ENCODE assay signal across 1 cellular context in the genomic region with DNA sequence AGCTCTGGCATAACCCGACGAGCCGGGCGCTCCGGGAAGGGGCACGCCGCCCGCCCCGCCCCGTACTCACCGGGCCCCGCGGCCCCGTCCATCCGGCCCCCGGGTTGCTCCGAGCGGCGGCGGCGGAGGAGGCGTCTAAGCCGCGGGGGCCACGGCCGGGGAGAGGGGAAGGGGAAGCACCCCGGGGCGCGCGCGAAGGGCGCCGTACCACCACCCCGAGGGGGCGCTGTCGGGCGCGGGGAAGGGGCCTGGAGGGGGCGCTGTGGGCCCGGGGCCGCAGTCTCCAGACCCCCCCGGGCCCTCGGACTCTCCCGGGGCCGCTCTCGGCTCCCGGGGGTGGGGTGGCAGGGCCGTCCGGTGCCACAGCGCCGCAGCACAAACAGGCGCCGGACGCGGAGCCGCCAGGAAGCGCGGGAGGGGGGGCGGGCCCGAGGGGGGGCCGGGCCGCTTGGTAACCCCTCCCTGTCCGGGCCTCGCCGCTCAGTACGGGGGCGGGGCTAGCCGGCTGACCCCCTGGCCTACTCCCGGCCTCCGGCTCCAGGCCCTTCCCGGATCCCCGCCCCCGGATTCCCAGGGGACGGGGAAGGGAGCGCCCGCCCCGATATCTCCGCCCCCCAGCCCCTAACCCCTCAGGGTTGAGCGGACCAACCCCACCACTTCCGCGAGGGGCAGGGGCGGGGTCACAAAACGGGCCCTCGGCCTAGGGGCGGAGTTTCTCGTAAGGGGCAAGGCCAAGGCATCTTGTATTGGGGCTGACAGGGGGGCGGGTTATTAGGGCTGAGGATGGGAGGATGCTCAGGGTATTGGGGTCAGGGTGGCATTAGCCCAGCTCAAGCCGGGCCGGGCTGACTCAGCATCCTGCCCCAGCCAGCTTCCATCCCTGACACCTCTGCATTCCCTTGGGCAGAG.
TF ChIP-seq lines count a peak whose summit lies in the region.

A gene with protein sequence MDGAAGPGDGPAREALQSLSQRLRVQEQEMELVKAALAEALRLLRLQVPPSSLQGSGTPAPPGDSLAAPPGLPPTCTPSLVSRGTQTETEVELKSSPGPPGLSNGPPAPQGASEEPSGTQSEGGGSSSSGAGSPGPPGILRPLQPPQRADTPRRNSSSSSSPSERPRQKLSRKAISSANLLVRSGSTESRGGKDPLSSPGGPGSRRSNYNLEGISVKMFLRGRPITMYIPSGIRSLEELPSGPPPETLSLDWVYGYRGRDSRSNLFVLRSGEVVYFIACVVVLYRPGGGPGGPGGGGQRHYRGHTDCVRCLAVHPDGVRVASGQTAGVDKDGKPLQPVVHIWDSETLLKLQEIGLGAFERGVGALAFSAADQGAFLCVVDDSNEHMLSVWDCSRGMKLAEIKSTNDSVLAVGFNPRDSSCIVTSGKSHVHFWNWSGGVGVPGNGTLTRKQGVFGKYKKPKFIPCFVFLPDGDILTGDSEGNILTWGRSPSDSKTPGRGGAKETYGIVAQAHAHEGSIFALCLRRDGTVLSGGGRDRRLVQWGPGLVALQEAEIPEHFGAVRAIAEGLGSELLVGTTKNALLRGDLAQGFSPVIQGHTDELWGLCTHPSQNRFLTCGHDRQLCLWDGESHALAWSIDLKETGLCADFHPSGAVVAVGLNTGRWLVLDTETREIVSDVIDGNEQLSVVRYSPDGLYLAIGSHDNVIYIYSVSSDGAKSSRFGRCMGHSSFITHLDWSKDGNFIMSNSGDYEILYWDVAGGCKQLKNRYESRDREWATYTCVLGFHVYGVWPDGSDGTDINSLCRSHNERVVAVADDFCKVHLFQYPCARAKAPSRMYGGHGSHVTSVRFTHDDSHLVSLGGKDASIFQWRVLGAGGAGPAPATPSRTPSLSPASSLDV (minus strand): TSS at position 410 of the 909 bp plus-strand sequence. CDS start 318 bp downstream, at position 92.
A gene with protein sequence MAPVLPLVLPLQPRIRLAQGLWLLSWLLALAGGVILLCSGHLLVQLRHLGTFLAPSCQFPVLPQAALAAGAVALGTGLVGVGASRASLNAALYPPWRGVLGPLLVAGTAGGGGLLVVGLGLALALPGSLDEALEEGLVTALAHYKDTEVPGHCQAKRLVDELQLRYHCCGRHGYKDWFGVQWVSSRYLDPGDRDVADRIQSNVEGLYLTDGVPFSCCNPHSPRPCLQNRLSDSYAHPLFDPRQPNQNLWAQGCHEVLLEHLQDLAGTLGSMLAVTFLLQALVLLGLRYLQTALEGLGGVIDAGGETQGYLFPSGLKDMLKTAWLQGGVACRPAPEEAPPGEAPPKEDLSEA (plus strand): TSS at position 892 of the 909 bp plus-strand sequence. CDS start 25 bp downstream, outside the sequence.

TF ChIP-seq in K562, 482 proteins besides CTCF, POLR2A, EP300 and RAD21 (continued from another document and continues in another):
- TF ChIP-seq, protein P1, sequence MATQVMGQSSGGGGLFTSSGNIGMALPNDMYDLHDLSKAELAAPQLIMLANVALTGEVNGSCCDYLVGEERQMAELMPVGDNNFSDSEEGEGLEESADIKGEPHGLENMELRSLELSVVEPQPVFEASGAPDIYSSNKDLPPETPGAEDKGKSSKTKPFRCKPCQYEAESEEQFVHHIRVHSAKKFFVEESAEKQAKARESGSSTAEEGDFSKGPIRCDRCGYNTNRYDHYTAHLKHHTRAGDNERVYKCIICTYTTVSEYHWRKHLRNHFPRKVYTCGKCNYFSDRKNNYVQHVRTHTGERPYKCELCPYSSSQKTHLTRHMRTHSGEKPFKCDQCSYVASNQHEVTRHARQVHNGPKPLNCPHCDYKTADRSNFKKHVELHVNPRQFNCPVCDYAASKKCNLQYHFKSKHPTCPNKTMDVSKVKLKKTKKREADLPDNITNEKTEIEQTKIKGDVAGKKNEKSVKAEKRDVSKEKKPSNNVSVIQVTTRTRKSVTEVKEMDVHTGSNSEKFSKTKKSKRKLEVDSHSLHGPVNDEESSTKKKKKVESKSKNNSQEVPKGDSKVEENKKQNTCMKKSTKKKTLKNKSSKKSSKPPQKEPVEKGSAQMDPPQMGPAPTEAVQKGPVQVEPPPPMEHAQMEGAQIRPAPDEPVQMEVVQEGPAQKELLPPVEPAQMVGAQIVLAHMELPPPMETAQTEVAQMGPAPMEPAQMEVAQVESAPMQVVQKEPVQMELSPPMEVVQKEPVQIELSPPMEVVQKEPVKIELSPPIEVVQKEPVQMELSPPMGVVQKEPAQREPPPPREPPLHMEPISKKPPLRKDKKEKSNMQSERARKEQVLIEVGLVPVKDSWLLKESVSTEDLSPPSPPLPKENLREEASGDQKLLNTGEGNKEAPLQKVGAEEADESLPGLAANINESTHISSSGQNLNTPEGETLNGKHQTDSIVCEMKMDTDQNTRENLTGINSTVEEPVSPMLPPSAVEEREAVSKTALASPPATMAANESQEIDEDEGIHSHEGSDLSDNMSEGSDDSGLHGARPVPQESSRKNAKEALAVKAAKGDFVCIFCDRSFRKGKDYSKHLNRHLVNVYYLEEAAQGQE (CRISPR knock-in tag; IDR thresholded peaks at IDR 0.05; ENCODE audit: low read depth): no peak
- no peak for TF ChIP-seq PTTG1 (tag; IDR thresholded peaks at IDR 0.05; ENCODE audit: low read depth)
- TF ChIP-seq, protein P2, sequence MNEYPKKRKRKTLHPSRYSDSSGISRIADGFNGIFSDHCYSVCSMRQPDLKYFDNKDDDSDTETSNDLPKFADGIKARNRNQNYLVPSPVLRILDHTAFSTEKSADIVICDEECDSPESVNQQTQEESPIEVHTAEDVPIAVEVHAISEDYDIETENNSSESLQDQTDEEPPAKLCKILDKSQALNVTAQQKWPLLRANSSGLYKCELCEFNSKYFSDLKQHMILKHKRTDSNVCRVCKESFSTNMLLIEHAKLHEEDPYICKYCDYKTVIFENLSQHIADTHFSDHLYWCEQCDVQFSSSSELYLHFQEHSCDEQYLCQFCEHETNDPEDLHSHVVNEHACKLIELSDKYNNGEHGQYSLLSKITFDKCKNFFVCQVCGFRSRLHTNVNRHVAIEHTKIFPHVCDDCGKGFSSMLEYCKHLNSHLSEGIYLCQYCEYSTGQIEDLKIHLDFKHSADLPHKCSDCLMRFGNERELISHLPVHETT (CRISPR knock-in tag; conservative IDR thresholded peaks at IDR 0.05 in 1 of 2, IDR thresholded peaks at IDR 0.05 in 1 of 2): peak in 1 of 2 experiments; percentile 98; a peak in 2 of 4 replicates
- TF ChIP-seq, protein P3, sequence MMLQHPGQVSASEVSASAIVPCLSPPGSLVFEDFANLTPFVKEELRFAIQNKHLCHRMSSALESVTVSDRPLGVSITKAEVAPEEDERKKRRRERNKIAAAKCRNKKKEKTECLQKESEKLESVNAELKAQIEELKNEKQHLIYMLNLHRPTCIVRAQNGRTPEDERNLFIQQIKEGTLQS (IDR thresholded peaks at IDR 0.05): no peak
- TF ChIP-seq, protein P3 (CRISPR knock-in tag; conservative IDR thresholded peaks at IDR 0.05): no peak
- TF ChIP-seq U2AF1 (optimal IDR thresholded peaks at IDR 0.05; ENCODE audit: low read depth, low read length): peak; percentile 34
- TF ChIP-seq, protein P4, sequence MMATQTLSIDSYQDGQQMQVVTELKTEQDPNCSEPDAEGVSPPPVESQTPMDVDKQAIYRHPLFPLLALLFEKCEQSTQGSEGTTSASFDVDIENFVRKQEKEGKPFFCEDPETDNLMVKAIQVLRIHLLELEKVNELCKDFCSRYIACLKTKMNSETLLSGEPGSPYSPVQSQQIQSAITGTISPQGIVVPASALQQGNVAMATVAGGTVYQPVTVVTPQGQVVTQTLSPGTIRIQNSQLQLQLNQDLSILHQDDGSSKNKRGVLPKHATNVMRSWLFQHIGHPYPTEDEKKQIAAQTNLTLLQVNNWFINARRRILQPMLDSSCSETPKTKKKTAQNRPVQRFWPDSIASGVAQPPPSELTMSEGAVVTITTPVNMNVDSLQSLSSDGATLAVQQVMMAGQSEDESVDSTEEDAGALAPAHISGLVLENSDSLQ (IDR thresholded peaks at IDR 0.05): peak; percentile 53
- TF ChIP-seq, protein P5, sequence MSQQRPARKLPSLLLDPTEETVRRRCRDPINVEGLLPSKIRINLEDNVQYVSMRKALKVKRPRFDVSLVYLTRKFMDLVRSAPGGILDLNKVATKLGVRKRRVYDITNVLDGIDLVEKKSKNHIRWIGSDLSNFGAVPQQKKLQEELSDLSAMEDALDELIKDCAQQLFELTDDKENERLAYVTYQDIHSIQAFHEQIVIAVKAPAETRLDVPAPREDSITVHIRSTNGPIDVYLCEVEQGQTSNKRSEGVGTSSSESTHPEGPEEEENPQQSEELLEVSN (IDR thresholded peaks at IDR 0.05; ENCODE audit: borderline replicate concordance in 1 of 2, extremely low read depth in 1 of 2, insufficient read depth in 1 of 2, insufficient read length in 1 of 2, low read depth in 1 of 2, low read length in 1 of 2, poor library complexity in 1 of 2, severe bottlenecking in 1 of 2): peak in 1 of 2 experiments; percentile 62
- peak; percentile 77 for TF ChIP-seq CXXC5 (CRISPR knock-in tag; IDR thresholded peaks at IDR 0.05)
- peak; percentile 76 for TF ChIP-seq HMGN3 (IDR thresholded peaks at IDR 0.05; ENCODE audit: borderline replicate concordance, extremely low read depth, insufficient read length, low read depth, low read length)
- TF ChIP-seq ZNF316 (IDR thresholded peaks at IDR 0.05): peak; percentile 26; the same call in 1 of the 2 replicates
- TF ChIP-seq MYC (IDR thresholded peaks at IDR 0.05; ENCODE audit: low read depth, low read length): peak; percentile 53; the same call in 1 of the 2 replicates
- no peak for TF ChIP-seq MYC (CRISPR knock-in tag; IDR thresholded peaks at IDR 0.05; ENCODE audit: borderline replicate concordance, low read depth)
- TF ChIP-seq ZFX (CRISPR knock-in tag; IDR thresholded peaks at IDR 0.05): peak; percentile 48; the same call in 1 of the 2 replicates
- TF ChIP-seq TAF1 (IDR thresholded peaks at IDR 0.05; ENCODE audit: control insufficient read depth, extremely low read depth, insufficient read depth, low read length, severe bottlenecking): peak; percentile 45
- TF ChIP-seq PCBP1 (IDR thresholded peaks at IDR 0.05; ENCODE audit: low read depth, low read length, poor library complexity, severe bottlenecking): peak; percentile 31
- TF ChIP-seq RCOR1 (IDR thresholded peaks at IDR 0.05; ENCODE audit: borderline replicate concordance in 1 of 2, low read depth in 2 of 2, low read length in 2 of 2): peak in 1 of 2 experiments; percentile 36; a peak in 1 of 4 replicates
- TF ChIP-seq HNRNPL (IDR thresholded peaks at IDR 0.05; ENCODE audit: low read depth, low read length): peak; percentile 83; the same call in 1 of the 2 replicates
- TF ChIP-seq, protein P6, sequence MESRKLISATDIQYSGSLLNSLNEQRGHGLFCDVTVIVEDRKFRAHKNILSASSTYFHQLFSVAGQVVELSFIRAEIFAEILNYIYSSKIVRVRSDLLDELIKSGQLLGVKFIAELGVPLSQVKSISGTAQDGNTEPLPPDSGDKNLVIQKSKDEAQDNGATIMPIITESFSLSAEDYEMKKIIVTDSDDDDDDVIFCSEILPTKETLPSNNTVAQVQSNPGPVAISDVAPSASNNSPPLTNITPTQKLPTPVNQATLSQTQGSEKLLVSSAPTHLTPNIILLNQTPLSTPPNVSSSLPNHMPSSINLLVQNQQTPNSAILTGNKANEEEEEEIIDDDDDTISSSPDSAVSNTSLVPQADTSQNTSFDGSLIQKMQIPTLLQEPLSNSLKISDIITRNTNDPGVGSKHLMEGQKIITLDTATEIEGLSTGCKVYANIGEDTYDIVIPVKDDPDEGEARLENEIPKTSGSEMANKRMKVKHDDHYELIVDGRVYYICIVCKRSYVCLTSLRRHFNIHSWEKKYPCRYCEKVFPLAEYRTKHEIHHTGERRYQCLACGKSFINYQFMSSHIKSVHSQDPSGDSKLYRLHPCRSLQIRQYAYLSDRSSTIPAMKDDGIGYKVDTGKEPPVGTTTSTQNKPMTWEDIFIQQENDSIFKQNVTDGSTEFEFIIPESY (CRISPR knock-in tag; IDR thresholded peaks at IDR 0.05): 0 out of 2 replicates have a peak, but pooled peaks have one; percentile 38
- TF ChIP-seq RBBP5 (IDR thresholded peaks at IDR 0.05; ENCODE audit: borderline replicate concordance, insufficient read depth, low read length, poor library complexity, severe bottlenecking): no peak
- peak in 2 of 3 experiments; percentile 65 to 80 for TF ChIP-seq YY1 (IDR thresholded peaks at IDR 0.05; ENCODE audit: borderline replicate concordance in 1 of 3, control insufficient read depth in 1 of 3, extremely low read depth in 1 of 3, insufficient read depth in 3 of 3, insufficient read length in 1 of 3, insufficient replicate concordance in 2 of 3, low read depth in 1 of 3, low read length in 2 of 3)
- TF ChIP-seq, protein P7, sequence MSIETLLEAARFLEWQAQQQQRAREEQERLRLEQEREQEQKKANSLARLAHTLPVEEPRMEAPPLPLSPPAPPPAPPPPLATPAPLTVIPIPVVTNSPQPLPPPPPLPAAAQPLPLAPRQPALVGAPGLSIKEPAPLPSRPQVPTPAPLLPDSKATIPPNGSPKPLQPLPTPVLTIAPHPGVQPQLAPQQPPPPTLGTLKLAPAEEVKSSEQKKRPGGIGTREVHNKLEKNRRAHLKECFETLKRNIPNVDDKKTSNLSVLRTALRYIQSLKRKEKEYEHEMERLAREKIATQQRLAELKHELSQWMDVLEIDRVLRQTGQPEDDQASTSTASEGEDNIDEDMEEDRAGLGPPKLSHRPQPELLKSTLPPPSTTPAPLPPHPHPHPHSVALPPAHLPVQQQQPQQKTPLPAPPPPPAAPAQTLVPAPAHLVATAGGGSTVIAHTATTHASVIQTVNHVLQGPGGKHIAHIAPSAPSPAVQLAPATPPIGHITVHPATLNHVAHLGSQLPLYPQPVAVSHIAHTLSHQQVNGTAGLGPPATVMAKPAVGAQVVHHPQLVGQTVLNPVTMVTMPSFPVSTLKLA (conservative IDR thresholded peaks at IDR 0.05): peak in 1 of 2 experiments; percentile 57; a peak in 2 of 4 replicates
- TF ChIP-seq NFIC (IDR thresholded peaks at IDR 0.05): peak; percentile 31
- peak; percentile 4; the same call in 1 of the 2 replicates for TF ChIP-seq CREM (IDR thresholded peaks at IDR 0.05; ENCODE audit: low read depth)
- peak; percentile 36 for TF ChIP-seq PHF8 (IDR thresholded peaks at IDR 0.05; ENCODE audit: borderline replicate concordance, low read length)
- 0 out of 4 replicates have a peak, but pooled peaks of 1 of the 2 experiments have one; percentile 16 for TF ChIP-seq NONO (IDR thresholded peaks at IDR 0.05; ENCODE audit: low read depth in 2 of 2, low read length in 1 of 2)
- TF ChIP-seq RFX1 (IDR thresholded peaks at IDR 0.05): no peak
- TF ChIP-seq, protein P8, sequence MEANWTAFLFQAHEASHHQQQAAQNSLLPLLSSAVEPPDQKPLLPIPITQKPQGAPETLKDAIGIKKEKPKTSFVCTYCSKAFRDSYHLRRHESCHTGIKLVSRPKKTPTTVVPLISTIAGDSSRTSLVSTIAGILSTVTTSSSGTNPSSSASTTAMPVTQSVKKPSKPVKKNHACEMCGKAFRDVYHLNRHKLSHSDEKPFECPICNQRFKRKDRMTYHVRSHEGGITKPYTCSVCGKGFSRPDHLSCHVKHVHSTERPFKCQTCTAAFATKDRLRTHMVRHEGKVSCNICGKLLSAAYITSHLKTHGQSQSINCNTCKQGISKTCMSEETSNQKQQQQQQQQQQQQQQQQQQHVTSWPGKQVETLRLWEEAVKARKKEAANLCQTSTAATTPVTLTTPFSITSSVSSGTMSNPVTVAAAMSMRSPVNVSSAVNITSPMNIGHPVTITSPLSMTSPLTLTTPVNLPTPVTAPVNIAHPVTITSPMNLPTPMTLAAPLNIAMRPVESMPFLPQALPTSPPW (CRISPR knock-in tag; IDR thresholded peaks at IDR 0.05): peak; percentile 99
- TF ChIP-seq SUPT5H (IDR thresholded peaks at IDR 0.05): 0 out of 2 replicates have a peak, but pooled peaks have one; percentile 25
- TF ChIP-seq CREB1 (IDR thresholded peaks at IDR 0.05): peak; percentile 13; the same call in 1 of the 2 replicates
- TF ChIP-seq CREB1 (CRISPR knock-in tag; IDR thresholded peaks at IDR 0.05): 0 out of 2 replicates have a peak, but pooled peaks have one; percentile 54
